Comparison of ENCODE assay signal across 8 cellular contexts in the genomic region with DNA sequence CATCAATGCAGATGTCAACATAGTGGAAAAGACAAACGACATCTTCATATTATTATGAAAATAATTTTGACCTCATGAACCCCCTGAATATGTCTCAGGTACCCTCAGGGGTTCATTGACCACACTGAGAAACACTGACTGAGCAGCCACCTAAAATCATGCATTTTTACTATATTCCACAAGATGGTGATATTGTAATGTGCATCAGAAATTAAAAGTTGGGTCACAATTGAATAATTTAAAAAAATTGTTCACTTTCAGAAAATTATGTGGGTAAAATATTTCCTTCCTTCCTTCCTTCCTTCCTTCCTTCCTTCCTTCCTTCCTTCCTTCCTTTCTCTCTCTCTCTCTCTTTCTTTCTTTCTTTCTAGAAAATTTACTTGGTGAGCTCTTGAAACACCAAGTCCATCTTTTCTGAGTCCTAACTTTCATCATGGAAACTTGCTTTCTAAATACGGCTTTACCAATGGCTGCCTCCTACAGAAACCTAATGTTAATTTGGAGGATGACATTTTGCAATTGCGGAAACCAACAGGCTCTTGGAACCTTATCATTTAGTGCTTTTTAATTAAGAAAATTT.
DNase-seq lines count a peak whose midpoint lies in the region; ATAC-seq, FAIRE-seq and TF ChIP-seq lines count a peak whose summit lies in the region.

No MANE protein-coding gene starts in this region.

- POLR2A ChIA-PET in A673 (lab: Charles Lee; ENCODE audit: low non-redundant PET) = interaction anchor here (0.7 kb wide), 1 partner anchor 538 kb away, joined by 3 read pairs; no protein-coding TSS in a partner anchor

- no peak overlapping the region for H2AFZ ChIP-seq in SU-DHL-6 (ENCODE audit: low read depth, low read length, severe bottlenecking)

- H3F3A ChIP-seq in SU-DHL-6 (ENCODE audit: insufficient read depth) = no peaks in the 10 kb centered on the region

- WGBS in small intestine, 3 donors = 44 to 50% (median 50%) methylated on average over 3 of the region's 3 CpGs

- H3K9me2 ChIP-seq in SU-DHL-6 (replicated peaks; ENCODE audit: insufficient read depth, low read length) = no peaks in the 10 kb centered on the region

- DNase-seq in A673 (ENCODE audit: low spot score) (peak; percentile 86), GM13976 (ENCODE audit: low spot score) (peak; percentile 2), kidney tubule cell (ENCODE audit: low spot score) (peak; percentile 6), small intestine (no peak), anterior cingulate cortex (lab: John Stamatoyannopoulos, UW) (no peak)
- DNase-seq in stimulated activated CD4-positive, alpha-beta T cell treated with anti-CD3 and anti-CD28 coated beads, Interleukin-1b, Interleukin-23, amount 100 ng/mL, for 48 hours = no peak

- in situ Hi-C loops in GM13976 (cut with MboI; ENCODE audit: low sequenced_read_pairs, unreplicated experiment) = loop anchor here (5.0 to 25.0 kb wide), 2 partner anchors 532 to 707 kb away; no protein-coding TSS in a partner anchor

- TF ChIP-seq CTCF in A673 (conservative IDR thresholded peaks at IDR 0.05; ENCODE audit: low read depth, low read length) = peak; percentile 60
- TF ChIP-seq CTCF in GM13976 (IDR thresholded peaks at IDR 0.05; ENCODE audit: borderline replicate concordance, control extremely low read depth, extremely low read depth, insufficient read depth, missing control alignments) = no peak
- peak; percentile 17 for TF ChIP-seq CTCF in SU-DHL-6 (IDR thresholded peaks at IDR 0.05; ENCODE audit: insufficient read depth, low read length, poor library complexity, severe bottlenecking)

- CTCF ChIA-PET in A673 (lab: Charles Lee) = interaction anchor here (0.6 to 1.8 kb wide), 5 partner anchors 176 to 895 kb away, joined by 3 to 10 read pairs (median 5); no protein-coding TSS in a partner anchor

- H3K27me3 ChIP-seq in A673 (replicated peaks; ENCODE audit: insufficient read depth, low read depth, low read length, poor library complexity) = no peaks in the 10 kb centered on the region
- H3K27me3 ChIP-seq in SU-DHL-6 (ENCODE audit: low read length) = no peaks in the 10 kb centered on the region
- H3K27me3 ChIP-seq in small intestine (ENCODE audit: control insufficient read depth in 2 of 2, insufficient read depth in 2 of 2, low read length in 2 of 2) = no peaks in the 10 kb centered on the region

- BruUV-seq in A673 (replicated peaks; lab: Mats Ljungman, UMichigan) = no TSS peak

- no peak overlapping the region for H3K4me3 ChIP-seq in A673 (ENCODE audit: low read depth, low read length, poor library complexity, severe bottlenecking)
- no peak overlapping the region for H3K4me3 ChIP-seq in SU-DHL-6 (ENCODE audit: insufficient read depth, low read length, poor library complexity, severe bottlenecking)
- no peak overlapping the region for H3K4me3 ChIP-seq in small intestine (ENCODE audit: low read depth in 1 of 2, low read length in 2 of 2)

- H3K27ac ChIP-seq in A673 (ENCODE audit: low read depth, low read length, poor library complexity, severe bottlenecking) (peak overlapping the region; percentile 93), SU-DHL-6 (ENCODE audit: low read depth, low read length) (no peak overlapping the region), small intestine (ENCODE audit: low read depth in 1 of 2, low read length in 1 of 2) (no peak overlapping the region)

- H3K36me3 ChIP-seq in A673 (ENCODE audit: insufficient read depth, low read length, poor library complexity, severe bottlenecking) (no peaks in the 10 kb centered on the region), SU-DHL-6 (ENCODE audit: low read length) (no peaks in the 10 kb centered on the region), small intestine (ENCODE audit: control insufficient read depth in 2 of 2, insufficient read depth in 2 of 2, low read length in 2 of 2) (no peaks in the 10 kb centered on the region)

- intact Hi-C loops in A673 (cut with micrococcal nuclease; ENCODE audit: unreplicated experiment) = loop anchor here (1.0 to 10.0 kb wide), 9 partner anchors 152 to 895 kb away; no protein-coding TSS in a partner anchor

- no peaks in the 10 kb centered on the region for H3K79me2 ChIP-seq in SU-DHL-6 (ENCODE audit: insufficient read depth, low read length)

- H3K9ac ChIP-seq in SU-DHL-6 (ENCODE audit: low read length) = no peak overlapping the region

- H3K4me1 ChIP-seq in A673 (ENCODE audit: insufficient read depth, low read length, poor library complexity, severe bottlenecking) (peaks cover 9% of the 10 kb centered on the region), small intestine (ENCODE audit: control insufficient read depth in 2 of 2, insufficient read depth in 1 of 2, low read depth in 1 of 2, low read length in 1 of 2) (no peaks in the 10 kb centered on the region)

- no peak overlapping the region for H3K4me2 ChIP-seq in SU-DHL-6 (ENCODE audit: low read depth, low read length, poor library complexity, severe bottlenecking)

- FAIRE-seq in small intestine (lab: Jason Lieb, UNC) = no peak

- H3K9me3 ChIP-seq in A673 (ENCODE audit: low read depth, low read length, poor library complexity, severe bottlenecking) (peaks cover 10% of the 10 kb centered on the region), SU-DHL-6 (ENCODE audit: insufficient read depth, low read length) (no peaks in the 10 kb centered on the region), small intestine (ENCODE audit: control insufficient read depth, low read depth) (no peaks in the 10 kb centered on the region)

- no peaks in the 10 kb centered on the region for H4K20me1 ChIP-seq in SU-DHL-6 (ENCODE audit: low read depth, low read length)

- ATAC-seq in HG03521 (IDR thresholded peaks at IDR 0.05; ENCODE audit: unreplicated experiment) = no peak

Comparison
In these comparisons a context has a peak if more than half of its experiments do, and no peak if none do; other contexts are left out.
1. DNase-seq: peak in A673 (single experiment), GM13976 (single experiment) and kidney tubule cell (single experiment); none in small intestine (single experiment), anterior cingulate cortex (0 of 58) and stimulated activated CD4-positive, alpha-beta T cell treated with anti-CD3 and anti-CD28 coated beads, Interleukin-1b, Interleukin-23, amount 100 ng/mL, for 48 hours (single experiment).